1 cellular context compared by ENCODE assay signal in the genomic region with DNA sequence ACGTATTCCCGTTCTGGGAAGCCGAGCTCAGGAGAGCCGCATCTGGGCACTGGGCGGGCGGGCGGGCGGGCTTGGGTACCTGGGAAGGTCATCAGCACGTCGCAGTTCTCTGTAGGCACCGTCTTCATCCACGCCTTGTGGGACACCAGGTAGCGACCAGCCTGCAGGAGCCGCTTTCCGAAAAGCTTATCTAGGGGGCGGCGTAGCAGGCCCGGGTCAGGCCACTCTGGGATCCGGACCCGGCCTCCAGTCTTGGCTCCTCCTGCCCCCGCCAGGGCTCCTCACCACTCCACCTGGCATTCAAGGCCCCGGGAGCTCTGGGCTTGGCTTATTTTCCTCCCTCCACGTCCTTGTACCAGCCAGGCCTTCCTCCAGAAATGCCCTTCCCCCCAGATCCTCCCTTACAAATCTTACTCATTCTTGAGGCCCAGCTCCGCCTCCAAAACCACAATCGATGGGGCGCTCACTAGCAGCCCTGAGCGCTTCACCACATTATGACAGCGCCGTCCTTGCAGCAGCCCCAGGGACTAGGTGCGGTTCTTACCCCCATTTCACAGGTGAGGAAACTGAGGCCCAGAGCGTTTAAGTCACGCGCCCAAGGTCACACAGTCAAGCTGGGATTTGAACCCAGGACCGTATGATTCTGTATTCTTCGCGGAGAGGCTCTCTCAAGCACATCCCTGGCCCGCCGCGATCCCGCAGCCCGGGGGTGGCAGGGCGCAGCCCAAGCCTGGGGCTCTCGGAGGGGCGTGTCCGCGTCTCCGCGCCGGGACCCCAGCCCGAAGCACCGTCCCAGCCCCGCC.
A peak's percentile ranks its signal among the peaks of the same experiment; 100 is the strongest.
TF ChIP-seq lines count a peak whose summit lies in the region.

No MANE protein-coding gene starts in this region.

TF ChIP-seq in HEK293, 187 proteins besides CTCF, POLR2A, EP300 and RAD21 (continued from another document):
- TF ChIP-seq, protein P1, sequence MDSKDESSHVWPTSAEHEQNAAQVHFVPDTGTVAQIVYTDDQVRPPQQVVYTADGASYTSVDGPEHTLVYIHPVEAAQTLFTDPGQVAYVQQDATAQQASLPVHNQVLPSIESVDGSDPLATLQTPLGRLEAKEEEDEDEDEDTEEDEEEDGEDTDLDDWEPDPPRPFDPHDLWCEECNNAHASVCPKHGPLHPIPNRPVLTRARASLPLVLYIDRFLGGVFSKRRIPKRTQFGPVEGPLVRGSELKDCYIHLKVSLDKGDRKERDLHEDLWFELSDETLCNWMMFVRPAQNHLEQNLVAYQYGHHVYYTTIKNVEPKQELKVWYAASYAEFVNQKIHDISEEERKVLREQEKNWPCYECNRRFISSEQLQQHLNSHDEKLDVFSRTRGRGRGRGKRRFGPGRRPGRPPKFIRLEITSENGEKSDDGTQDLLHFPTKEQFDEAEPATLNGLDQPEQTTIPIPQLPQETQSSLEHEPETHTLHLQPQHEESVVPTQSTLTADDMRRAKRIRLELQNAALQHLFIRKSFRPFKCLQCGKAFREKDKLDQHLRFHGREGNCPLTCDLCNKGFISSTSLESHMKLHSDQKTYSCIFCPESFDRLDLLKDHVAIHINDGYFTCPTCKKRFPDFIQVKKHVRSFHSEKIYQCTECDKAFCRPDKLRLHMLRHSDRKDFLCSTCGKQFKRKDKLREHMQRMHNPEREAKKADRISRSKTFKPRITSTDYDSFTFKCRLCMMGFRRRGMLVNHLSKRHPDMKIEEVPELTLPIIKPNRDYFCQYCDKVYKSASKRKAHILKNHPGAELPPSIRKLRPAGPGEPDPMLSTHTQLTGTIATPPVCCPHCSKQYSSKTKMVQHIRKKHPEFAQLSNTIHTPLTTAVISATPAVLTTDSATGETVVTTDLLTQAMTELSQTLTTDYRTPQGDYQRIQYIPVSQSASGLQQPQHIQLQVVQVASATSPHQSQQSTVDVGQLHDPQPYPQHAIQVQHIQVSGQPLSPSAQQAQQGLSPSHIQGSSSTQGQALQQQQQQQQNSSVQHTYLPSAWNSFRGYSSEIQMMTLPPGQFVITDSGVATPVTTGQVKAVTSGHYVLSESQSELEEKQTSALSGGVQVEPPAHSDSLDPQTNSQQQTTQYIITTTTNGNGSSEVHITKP (tag by site-specific recombination; IDR thresholded peaks at IDR 0.05), result peak; percentile 69
- TF ChIP-seq ZNF16 (tag by site-specific recombination; IDR thresholded peaks at IDR 0.05; ENCODE audit: low read depth) (no peak), ZNF211 (tag by site-specific recombination; IDR thresholded peaks at IDR 0.05; ENCODE audit: low read depth) (no peak), HIC1 (tag by site-specific recombination; IDR thresholded peaks at IDR 0.05) (peak; percentile 48), ZNF629 (tag by site-specific recombination; IDR thresholded peaks at IDR 0.05) (peak; percentile 77), ZNF626 (tag by site-specific recombination; IDR thresholded peaks at IDR 0.05) (no peak), ZBTB11 (tag by site-specific recombination; conservative IDR thresholded peaks at IDR 0.05; ENCODE audit: low read depth) (no peak), ZNF404 (tag by site-specific recombination; IDR thresholded peaks at IDR 0.05) (no peak), ZNF214 (tag by site-specific recombination; IDR thresholded peaks at IDR 0.05; ENCODE audit: borderline replicate concordance) (no peak), ZNF548 (tag by site-specific recombination; IDR thresholded peaks at IDR 0.05) (no peak), KLF9 (tag by site-specific recombination; IDR thresholded peaks at IDR 0.05; ENCODE audit: low read depth) (peak; percentile 59), ZNF670 (tag by site-specific recombination; IDR thresholded peaks at IDR 0.05; ENCODE audit: low read depth) (no peak), ZNF488 (tag by site-specific recombination; IDR thresholded peaks at IDR 0.05) (no peak), ZNF792 (tag by site-specific recombination; IDR thresholded peaks at IDR 0.05) (no peak), TCF7L2 (IDR thresholded peaks at IDR 0.05; ENCODE audit: borderline replicate concordance, low read depth, low read length) (no peak), ZBTB7A (tag by site-specific recombination; IDR thresholded peaks at IDR 0.05; ENCODE audit: low read depth) (0 out of 2 replicates have a peak, but pooled peaks have one; percentile 44), SCRT1 (tag by site-specific recombination; IDR thresholded peaks at IDR 0.05; ENCODE audit: borderline replicate concordance) (no peak), ZNF561 (tag by site-specific recombination; IDR thresholded peaks at IDR 0.05; ENCODE audit: borderline replicate concordance) (no peak), ZNF138 (tag by site-specific recombination; IDR thresholded peaks at IDR 0.05; ENCODE audit: borderline replicate concordance) (no peak), KLF10 (tag by site-specific recombination; IDR thresholded peaks at IDR 0.05) (peak; percentile 33; the same call in 1 of the 2 replicates), ZNF221 (tag by site-specific recombination; IDR thresholded peaks at IDR 0.05; ENCODE audit: borderline replicate concordance) (no peak), ZNF202 (tag by site-specific recombination; IDR thresholded peaks at IDR 0.05; ENCODE audit: borderline replicate concordance) (no peak), SP7 (tag by site-specific recombination; IDR thresholded peaks at IDR 0.05) (peak; percentile 93), KLF7 (tag by site-specific recombination; IDR thresholded peaks at IDR 0.05; ENCODE audit: borderline replicate concordance) (0 out of 2 replicates have a peak, but pooled peaks have one; percentile 74)
- TF ChIP-seq, protein P2, sequence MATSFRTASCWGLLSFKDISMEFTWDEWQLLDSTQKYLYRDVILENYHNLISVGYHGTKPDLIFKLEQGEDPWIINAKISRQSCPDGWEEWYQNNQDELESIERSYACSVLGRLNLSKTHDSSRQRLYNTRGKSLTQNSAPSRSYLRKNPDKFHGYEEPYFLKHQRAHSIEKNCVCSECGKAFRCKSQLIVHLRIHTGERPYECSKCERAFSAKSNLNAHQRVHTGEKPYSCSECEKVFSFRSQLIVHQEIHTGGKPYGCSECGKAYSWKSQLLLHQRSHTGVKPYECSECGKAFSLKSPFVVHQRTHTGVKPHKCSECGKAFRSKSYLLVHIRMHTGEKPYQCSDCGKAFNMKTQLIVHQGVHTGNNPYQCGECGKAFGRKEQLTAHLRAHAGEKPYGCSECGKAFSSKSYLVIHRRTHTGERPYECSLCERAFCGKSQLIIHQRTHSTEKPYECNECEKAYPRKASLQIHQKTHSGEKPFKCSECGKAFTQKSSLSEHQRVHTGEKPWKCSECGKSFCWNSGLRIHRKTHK (tag by site-specific recombination; IDR thresholded peaks at IDR 0.05), result no peak
- TF ChIP-seq, protein P3, sequence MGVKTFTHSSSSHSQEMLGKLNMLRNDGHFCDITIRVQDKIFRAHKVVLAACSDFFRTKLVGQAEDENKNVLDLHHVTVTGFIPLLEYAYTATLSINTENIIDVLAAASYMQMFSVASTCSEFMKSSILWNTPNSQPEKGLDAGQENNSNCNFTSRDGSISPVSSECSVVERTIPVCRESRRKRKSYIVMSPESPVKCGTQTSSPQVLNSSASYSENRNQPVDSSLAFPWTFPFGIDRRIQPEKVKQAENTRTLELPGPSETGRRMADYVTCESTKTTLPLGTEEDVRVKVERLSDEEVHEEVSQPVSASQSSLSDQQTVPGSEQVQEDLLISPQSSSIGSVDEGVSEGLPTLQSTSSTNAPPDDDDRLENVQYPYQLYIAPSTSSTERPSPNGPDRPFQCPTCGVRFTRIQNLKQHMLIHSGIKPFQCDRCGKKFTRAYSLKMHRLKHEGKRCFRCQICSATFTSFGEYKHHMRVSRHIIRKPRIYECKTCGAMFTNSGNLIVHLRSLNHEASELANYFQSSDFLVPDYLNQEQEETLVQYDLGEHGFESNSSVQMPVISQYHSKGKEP (tag by site-specific recombination; IDR thresholded peaks at IDR 0.05), result 0 out of 2 replicates have a peak, but pooled peaks have one; percentile 16
- TF ChIP-seq, protein P4, sequence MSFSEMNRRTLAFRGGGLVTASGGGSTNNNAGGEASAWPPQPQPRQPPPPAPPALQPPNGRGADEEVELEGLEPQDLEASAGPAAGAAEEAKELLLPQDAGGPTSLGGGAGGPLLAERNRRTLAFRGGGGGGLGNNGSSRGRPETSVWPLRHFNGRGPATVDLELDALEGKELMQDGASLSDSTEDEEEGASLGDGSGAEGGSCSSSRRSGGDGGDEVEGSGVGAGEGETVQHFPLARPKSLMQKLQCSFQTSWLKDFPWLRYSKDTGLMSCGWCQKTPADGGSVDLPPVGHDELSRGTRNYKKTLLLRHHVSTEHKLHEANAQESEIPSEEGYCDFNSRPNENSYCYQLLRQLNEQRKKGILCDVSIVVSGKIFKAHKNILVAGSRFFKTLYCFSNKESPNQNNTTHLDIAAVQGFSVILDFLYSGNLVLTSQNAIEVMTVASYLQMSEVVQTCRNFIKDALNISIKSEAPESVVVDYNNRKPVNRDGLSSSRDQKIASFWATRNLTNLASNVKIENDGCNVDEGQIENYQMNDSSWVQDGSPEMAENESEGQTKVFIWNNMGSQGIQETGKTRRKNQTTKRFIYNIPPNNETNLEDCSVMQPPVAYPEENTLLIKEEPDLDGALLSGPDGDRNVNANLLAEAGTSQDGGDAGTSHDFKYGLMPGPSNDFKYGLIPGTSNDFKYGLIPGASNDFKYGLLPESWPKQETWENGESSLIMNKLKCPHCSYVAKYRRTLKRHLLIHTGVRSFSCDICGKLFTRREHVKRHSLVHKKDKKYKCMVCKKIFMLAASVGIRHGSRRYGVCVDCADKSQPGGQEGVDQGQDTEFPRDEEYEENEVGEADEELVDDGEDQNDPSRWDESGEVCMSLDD (tag by site-specific recombination; IDR thresholded peaks at IDR 0.05), result no peak
- TF ChIP-seq, protein P5, sequence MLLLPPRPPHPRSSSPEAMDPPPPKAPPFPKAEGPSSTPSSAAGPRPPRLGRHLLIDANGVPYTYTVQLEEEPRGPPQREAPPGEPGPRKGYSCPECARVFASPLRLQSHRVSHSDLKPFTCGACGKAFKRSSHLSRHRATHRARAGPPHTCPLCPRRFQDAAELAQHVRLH (tag by site-specific recombination; IDR thresholded peaks at IDR 0.05), result peak; percentile 94
